Comparison of ENCODE assay signal across 27 cellular contexts in genomic region chrX:31653395-31653794, GRCh38.
"Had no signal": no experiment of that assay in that cellular context is flagged by ENCODE, and none has a peak within 500 bp of the region (broad histone marks: within the 10 kb centered on the region; RNA-seq: fewer than 3 reads in every experiment).

No MANE protein-coding gene starts in this region.

- ATAC-seq: activated T-cell treated with anti-CD3 and anti-CD28 coated beads, Interleukin-2, amount 50 U/mL, for 72 hours; T-helper 17 cell had no signal

- H3K27ac ChIP-seq: PC-9 had no signal

- H3K4me1 Mint-ChIP-seq: activated B cell treated with CpG ODN at 0.5 μM for 24 hours; activated CD4-positive, alpha-beta T cell treated with anti-CD3 and anti-CD28 coated beads, Interleukin-2, amount 10 ng/mL, durations not matched to agents 24 days and 14 days; activated naive CD4-positive, alpha-beta T cell treated with anti-CD3 and anti-CD28 coated beads, Interleukin-2, amount 10 ng/mL, durations not matched to agents 7 days and 5 days; activated naive CD8-positive, alpha-beta T cell treated with anti-CD3 and anti-CD28 coated beads for 36 hours; T-helper 17 cell had no signal

- H3K36me3 Mint-ChIP-seq: activated CD4-positive, alpha-beta memory T cell treated with anti-CD3 and anti-CD28 coated beads for 36 hours; activated naive CD4-positive, alpha-beta T cell treated with anti-CD3 and anti-CD28 coated beads, Interleukin-2, amount 10 ng/mL, durations not matched to agents 7 days and 5 days; activated naive CD8-positive, alpha-beta T cell treated with anti-CD3 and anti-CD28 coated beads for 36 hours had no signal

- H3K9me3 Mint-ChIP-seq: activated B cell treated with CpG ODN at 0.5 μM for 24 hours; activated CD4-positive, alpha-beta memory T cell treated with anti-CD3 and anti-CD28 coated beads for 36 hours; activated CD4-positive, alpha-beta T cell treated with anti-CD3 and anti-CD28 coated beads, Interleukin-2, amount 10 ng/mL, durations not matched to agents 24 days and 14 days; activated naive CD4-positive, alpha-beta T cell treated with anti-CD3 and anti-CD28 coated beads, Interleukin-2, amount 10 ng/mL, durations not matched to agents 7 days and 5 days; activated naive CD8-positive, alpha-beta T cell treated with anti-CD3 and anti-CD28 coated beads for 36 hours; activated T-cell treated with anti-CD3 and anti-CD28 coated beads, Interleukin-2, amount 50 U/mL, for 72 hours; activated T-helper 2 cell treated with anti-CD3 and anti-CD28 coated beads, Interferon-gamma antibody, Interleukin-2, Interleukin-4, amounts not matched to agents 10 μg/mL and 5 μg/mL and 100 μg/mL, durations not matched to agents 14 hours and 24 hours and 36 hours had no signal

- DNase-seq: activated B cell treated with CpG ODN at 0.5 μM for 24 hours; activated CD4-positive, alpha-beta memory T cell treated with anti-CD3 and anti-CD28 coated beads for 36 hours; activated CD4-positive, alpha-beta T cell treated with anti-CD3 and anti-CD28 coated beads for 1 hour; activated CD4-positive, alpha-beta T cell treated with anti-CD3 and anti-CD28 coated beads, Interleukin-2, amount 10 ng/mL, durations not matched to agents 24 days and 14 days; activated CD8-positive, alpha-beta memory T cell treated with anti-CD3 and anti-CD28 coated beads, Interleukin-2, amount 50 U/mL, for 4 hours; activated gamma-delta T cell treated with Interleukin-2 at 50 U/mL for 16 hours; activated naive CD4-positive, alpha-beta T cell treated with anti-CD3 and anti-CD28 coated beads, Interleukin-2, amount 10 ng/mL, durations not matched to agents 7 days and 5 days; activated naive CD8-positive, alpha-beta T cell treated with anti-CD3 and anti-CD28 coated beads for 36 hours; activated T-cell treated with anti-CD3 and anti-CD28 coated beads, Interleukin-2, amount 50 U/mL, for 72 hours; central memory CD4-positive, alpha-beta T cell; Kasumi-1; KBM-7; NCI-H1092 treated with DMSO at 0.1 percent for 48 hours; NCI-H1417 treated with DMSO at 0.1 percent for 48 hours; NCI-H1694; NCI-H2029; NCI-H2107; NCI-H2171 treated with DMSO at 0.1 percent for 48 hours; NCI-H226; NCI-H526; NCI-H774; NK-92 treated with Interleukin-12 subunit alpha and Interleukin-12 subunit beta, amount 100 ng/mL, for 24 hours; PC-9; SIG-M5; T-helper 17 cell; T-helper 9 cell had no signal

- H3K4me3 Mint-ChIP-seq: activated B cell treated with CpG ODN at 0.5 μM for 24 hours; activated CD4-positive, alpha-beta memory T cell treated with anti-CD3 and anti-CD28 coated beads for 36 hours; activated CD4-positive, alpha-beta T cell treated with anti-CD3 and anti-CD28 coated beads, Interleukin-2, amount 10 ng/mL, durations not matched to agents 24 days and 14 days; activated naive CD4-positive, alpha-beta T cell treated with anti-CD3 and anti-CD28 coated beads, Interleukin-2, amount 10 ng/mL, durations not matched to agents 7 days and 5 days; activated naive CD8-positive, alpha-beta T cell treated with anti-CD3 and anti-CD28 coated beads for 36 hours; activated T-cell treated with anti-CD3 and anti-CD28 coated beads, Interleukin-2, amount 50 U/mL, for 72 hours; T-helper 17 cell had no signal

- H3K27ac Mint-ChIP-seq: activated B cell treated with CpG ODN at 0.5 μM for 24 hours; activated CD4-positive, alpha-beta memory T cell treated with anti-CD3 and anti-CD28 coated beads for 36 hours; activated CD4-positive, alpha-beta T cell treated with anti-CD3 and anti-CD28 coated beads, Interleukin-2, amount 10 ng/mL, durations not matched to agents 24 days and 14 days; activated naive CD4-positive, alpha-beta T cell treated with anti-CD3 and anti-CD28 coated beads, Interleukin-2, amount 10 ng/mL, durations not matched to agents 7 days and 5 days; activated naive CD8-positive, alpha-beta T cell treated with anti-CD3 and anti-CD28 coated beads for 36 hours; activated T-cell treated with anti-CD3 and anti-CD28 coated beads, Interleukin-2, amount 50 U/mL, for 72 hours; activated T-helper 2 cell treated with anti-CD3 and anti-CD28 coated beads, Interferon-gamma antibody, Interleukin-2, Interleukin-4, amounts not matched to agents 10 μg/mL and 5 μg/mL and 100 μg/mL, durations not matched to agents 14 hours and 24 hours and 36 hours; T-helper 17 cell had no signal

- H2AFZ ChIP-seq: PC-9 had no signal

- H3K4me3 ChIP-seq: PC-9 had no signal

- H3K4me2 ChIP-seq: PC-9 had no signal

- H3K27me3 Mint-ChIP-seq: activated B cell treated with CpG ODN at 0.5 μM for 24 hours; activated CD4-positive, alpha-beta memory T cell treated with anti-CD3 and anti-CD28 coated beads for 36 hours; activated CD4-positive, alpha-beta T cell treated with anti-CD3 and anti-CD28 coated beads, Interleukin-2, amount 10 ng/mL, durations not matched to agents 24 days and 14 days; activated naive CD4-positive, alpha-beta T cell treated with anti-CD3 and anti-CD28 coated beads, Interleukin-2, amount 10 ng/mL, durations not matched to agents 7 days and 5 days; T-helper 17 cell had no signal
